24 cellular contexts compared by ENCODE assay signal in genomic region chr12:93924367-93924766, GRCh38.
DNase-seq lines count a peak whose midpoint lies in the region; ATAC-seq and TF ChIP-seq lines count a peak whose summit lies in the region.
"Had no signal": no experiment of that assay in that cellular context is flagged by ENCODE, and none has a peak within 500 bp of the region (broad histone marks: within the 10 kb centered on the region; RNA-seq: fewer than 3 reads in every experiment).

No MANE protein-coding gene starts in this region.

- H3K27me3 ChIP-seq in CD4-positive, alpha-beta memory T cell (ENCODE audit: insufficient read depth, low read length), result no peaks in the 10 kb centered on the region
- H3K27me3 ChIP-seq: BE2C; BLaER1 treated with 17β-estradiol and CSF1 and Interleukin-3, amounts not matched to agents 10 nM and 100 nM had no signal

- peaks cover 13% of the 10 kb centered on the region for H3K9me3 Mint-ChIP-seq in activated naive CD8-positive, alpha-beta T cell treated with anti-CD3 and anti-CD28 coated beads, Interleukin-2, amount 10 ng/mL, durations not matched to agents 7 days and 5 days
- H3K9me3 Mint-ChIP-seq in activated naive CD8-positive, alpha-beta T cell treated with anti-CD3 and anti-CD28 coated beads, Interleukin-2, amount 50 U/mL, for 24 hours, result peaks cover 10% of the 10 kb centered on the region
- peaks cover 2 to 10% (median 6%) of the 10 kb centered on the region in 8 donors for H3K9me3 Mint-ChIP-seq in CD4-positive, alpha-beta memory T cell
- no peaks in the 10 kb centered on the region for H3K9me3 Mint-ChIP-seq in effector memory CD8-positive, alpha-beta T cell
- H3K9me3 Mint-ChIP-seq in mesothelial cell of epicardium, result peaks cover 38% of the 10 kb centered on the region

- no peaks in the 10 kb centered on the region for H3K36me3 ChIP-seq in CD4-positive, alpha-beta memory T cell (ENCODE audit: insufficient read depth, low read length)
- H3K36me3 ChIP-seq: BE2C; BLaER1 treated with 17β-estradiol and CSF1 and Interleukin-3, amounts not matched to agents 10 nM and 100 nM had no signal

- no peaks in the 10 kb centered on the region for H3K27me3 Mint-ChIP-seq in activated naive CD8-positive, alpha-beta T cell treated with anti-CD3 and anti-CD28 coated beads, Interleukin-2, amount 10 ng/mL, durations not matched to agents 7 days and 5 days
- no peaks in the 10 kb centered on the region for H3K27me3 Mint-ChIP-seq in activated naive CD8-positive, alpha-beta T cell treated with anti-CD3 and anti-CD28 coated beads, Interleukin-2, amount 50 U/mL, for 24 hours
- peaks cover 0 to 2% of the 10 kb centered on the region in 2 donors for H3K27me3 Mint-ChIP-seq in CD4-positive, alpha-beta memory T cell
- H3K27me3 Mint-ChIP-seq in effector memory CD8-positive, alpha-beta T cell, result no peaks in the 10 kb centered on the region
- no peaks in the 10 kb centered on the region for H3K27me3 Mint-ChIP-seq in mesothelial cell of epicardium (ENCODE audit: low read depth)

- intact Hi-C loops in CD4-positive, alpha-beta memory T cell (cut with micrococcal nuclease), result no loop called here

- H3K4me3 ChIP-seq in CD4-positive, alpha-beta memory T cell (ENCODE audit: low read length in 2 of 2), result no peak overlapping the region
- H3K4me3 ChIP-seq: A549; BLaER1 treated with 17β-estradiol and CSF1 and Interleukin-3, amounts not matched to agents 10 nM and 100 nM; GM12878; GM23338 had no signal

- H3K9me3 ChIP-seq in CD4-positive, alpha-beta memory T cell (ENCODE audit: control insufficient read depth in 1 of 2, low read length in 2 of 2), result no peaks in the 10 kb centered on the region
- H3K9me3 ChIP-seq: BE2C had no signal

- no peak overlapping the region for H3K4me3 Mint-ChIP-seq in activated naive CD8-positive, alpha-beta T cell treated with anti-CD3 and anti-CD28 coated beads, Interleukin-2, amount 10 ng/mL, durations not matched to agents 7 days and 5 days
- no peak overlapping the region for H3K4me3 Mint-ChIP-seq in activated naive CD8-positive, alpha-beta T cell treated with anti-CD3 and anti-CD28 coated beads, Interleukin-2, amount 50 U/mL, for 24 hours
- H3K4me3 Mint-ChIP-seq in CD4-positive, alpha-beta memory T cell, result no peak overlapping the region
- H3K4me3 Mint-ChIP-seq in effector memory CD8-positive, alpha-beta T cell, result no peak overlapping the region
- H3K4me3 Mint-ChIP-seq in mesothelial cell of epicardium, result no peak overlapping the region
- H3K4me3 Mint-ChIP-seq: CD14-positive monocyte; CD8-positive, alpha-beta T cell; GM23338; H9 had no signal

- no peak overlapping the region for H3K27ac ChIP-seq in CD4-positive, alpha-beta memory T cell (ENCODE audit: low read depth, low read length)
- H3K27ac ChIP-seq: BLaER1 treated with 17β-estradiol and CSF1 and Interleukin-3, amounts not matched to agents 10 nM and 100 nM had no signal

- POLR2A ChIA-PET in activated naive CD8-positive, alpha-beta T cell treated with anti-CD3 and anti-CD28 coated beads, Interleukin-2, amount 10 ng/mL, durations not matched to agents 7 days and 5 days (lab: Charles Lee), result no interaction called here
- POLR2A ChIA-PET in CD4-positive, alpha-beta memory T cell (lab: Charles Lee; ENCODE audit: partially characterized antibody), result no interaction called here

- peaks cover 7% of the 10 kb centered on the region for H3K4me1 Mint-ChIP-seq in activated naive CD8-positive, alpha-beta T cell treated with anti-CD3 and anti-CD28 coated beads, Interleukin-2, amount 10 ng/mL, durations not matched to agents 7 days and 5 days
- peaks cover 8% of the 10 kb centered on the region for H3K4me1 Mint-ChIP-seq in activated naive CD8-positive, alpha-beta T cell treated with anti-CD3 and anti-CD28 coated beads, Interleukin-2, amount 50 U/mL, for 24 hours
- peaks cover 0 to 5% (median 2%) of the 10 kb centered on the region in 4 donors for H3K4me1 Mint-ChIP-seq in CD4-positive, alpha-beta memory T cell
- H3K4me1 Mint-ChIP-seq in effector memory CD8-positive, alpha-beta T cell (ENCODE audit: low read depth in 2 of 2), result peaks cover 0 to 2% of the 10 kb centered on the region in 2 donors
- H3K4me1 Mint-ChIP-seq in mesothelial cell of epicardium, result no peaks in the 10 kb centered on the region
- H3K4me1 Mint-ChIP-seq: GM23338, H9 had no signal

- peaks cover 7% of the 10 kb centered on the region for H3K36me3 Mint-ChIP-seq in activated naive CD8-positive, alpha-beta T cell treated with anti-CD3 and anti-CD28 coated beads, Interleukin-2, amount 10 ng/mL, durations not matched to agents 7 days and 5 days
- no peaks in the 10 kb centered on the region for H3K36me3 Mint-ChIP-seq in activated naive CD8-positive, alpha-beta T cell treated with anti-CD3 and anti-CD28 coated beads, Interleukin-2, amount 50 U/mL, for 24 hours (ENCODE audit: low read depth)
- no peaks in the 10 kb centered on the region for H3K36me3 Mint-ChIP-seq in CD4-positive, alpha-beta memory T cell
- no peaks in the 10 kb centered on the region for H3K36me3 Mint-ChIP-seq in effector memory CD8-positive, alpha-beta T cell (ENCODE audit: insufficient read depth)
- peaks cover 12% of the 10 kb centered on the region for H3K36me3 Mint-ChIP-seq in mesothelial cell of epicardium
- H3K36me3 Mint-ChIP-seq: CD14-positive monocyte; CD8-positive, alpha-beta T cell had no signal

- TF ChIP-seq CTCF in mesothelial cell of epicardium (IDR thresholded peaks at IDR 0.05; ENCODE audit: unreplicated experiment), result no peak

- ATAC-seq in activated naive CD8-positive, alpha-beta T cell treated with anti-CD3 and anti-CD28 coated beads, Interleukin-2, amount 10 ng/mL, durations not matched to agents 7 days and 5 days (ENCODE audit: low read depth), result peak; percentile 78
- ATAC-seq in activated naive CD8-positive, alpha-beta T cell treated with anti-CD3 and anti-CD28 coated beads, Interleukin-2, amount 50 U/mL, for 24 hours, result no peak
- peak; percentile 65 for ATAC-seq in effector memory CD8-positive, alpha-beta T cell (replicated peaks)
- no peak for ATAC-seq in GM19351 (IDR thresholded peaks at IDR 0.05; ENCODE audit: unreplicated experiment)
- ATAC-seq: A549; CD8-positive, alpha-beta T cell; GM12878; GM23338; HCT116 had no signal

- DNase-seq in activated naive CD8-positive, alpha-beta T cell treated with anti-CD3 and anti-CD28 coated beads, Interleukin-2, amount 10 ng/mL, durations not matched to agents 7 days and 5 days, result no peak
- DNase-seq in activated naive CD8-positive, alpha-beta T cell treated with anti-CD3 and anti-CD28 coated beads, Interleukin-2, amount 50 U/mL, for 24 hours, result no peak
- DNase-seq in CD4-positive, alpha-beta memory T cell, result peak in 3 of 5 donors; percentile 1 to 11 (median 2)
- DNase-seq in OCI-M1 (lab: John Stamatoyannopoulos, UW) (peak; percentile 23), mesothelial cell of epicardium (ENCODE audit: low spot score in 2 of 2, unreplicated experiment in 2 of 2) (no peak), COLO829 (ENCODE audit: low spot score) (no peak)
- no peak for DNase-seq in effector memory CD8-positive, alpha-beta T cell
- DNase-seq: 8988T; ACHN; AML-193; BE2C; Calu3; CD8-positive, alpha-beta T cell; COR-L47; DMS53; DMS79 treated with DMSO at 0.1 percent for 48 hours; H9 had no signal

- no peaks in the 10 kb centered on the region for H3K4me1 ChIP-seq in CD4-positive, alpha-beta memory T cell (ENCODE audit: insufficient read depth, low read length)
- H3K4me1 ChIP-seq: BE2C; BLaER1 treated with 17β-estradiol and CSF1 and Interleukin-3, amounts not matched to agents 10 nM and 100 nM had no signal

- CTCF ChIA-PET in CD4-positive, alpha-beta memory T cell (lab: Charles Lee; ENCODE audit: partially characterized antibody), result no interaction called here

- no peak overlapping the region for H3K27ac Mint-ChIP-seq in activated naive CD8-positive, alpha-beta T cell treated with anti-CD3 and anti-CD28 coated beads, Interleukin-2, amount 10 ng/mL, durations not matched to agents 7 days and 5 days
- H3K27ac Mint-ChIP-seq in activated naive CD8-positive, alpha-beta T cell treated with anti-CD3 and anti-CD28 coated beads, Interleukin-2, amount 50 U/mL, for 24 hours, result no peak overlapping the region
- H3K27ac Mint-ChIP-seq in CD4-positive, alpha-beta memory T cell, result peak overlapping the region in 1 of 7 donors; percentile 11
- no peak overlapping the region for H3K27ac Mint-ChIP-seq in effector memory CD8-positive, alpha-beta T cell
- no peak overlapping the region for H3K27ac Mint-ChIP-seq in mesothelial cell of epicardium
- H3K27ac Mint-ChIP-seq: CD14-positive monocyte; CD8-positive, alpha-beta T cell; GM23338; H9 had no signal

Comparison
In these comparisons a context has a peak if more than half of its experiments do, and no peak if none do; other contexts are left out.
1. ATAC-seq: peak in activated naive CD8-positive, alpha-beta T cell treated with anti-CD3 and anti-CD28 coated beads, Interleukin-2, amount 10 ng/mL, durations not matched to agents 7 days and 5 days (single experiment) and effector memory CD8-positive, alpha-beta T cell (single experiment); none in activated naive CD8-positive, alpha-beta T cell treated with anti-CD3 and anti-CD28 coated beads, Interleukin-2, amount 50 U/mL, for 24 hours (single experiment) and GM19351 (single experiment).
2. DNase-seq: peak in CD4-positive, alpha-beta memory T cell (3 of 5) and OCI-M1 (single experiment); none in activated naive CD8-positive, alpha-beta T cell treated with anti-CD3 and anti-CD28 coated beads, Interleukin-2, amount 10 ng/mL, durations not matched to agents 7 days and 5 days (single experiment), activated naive CD8-positive, alpha-beta T cell treated with anti-CD3 and anti-CD28 coated beads, Interleukin-2, amount 50 U/mL, for 24 hours (single experiment), effector memory CD8-positive, alpha-beta T cell (0 of 3), mesothelial cell of epicardium (0 of 2) and COLO829 (single experiment).